12 cellular contexts compared by ENCODE assay signal in the genomic region with DNA sequence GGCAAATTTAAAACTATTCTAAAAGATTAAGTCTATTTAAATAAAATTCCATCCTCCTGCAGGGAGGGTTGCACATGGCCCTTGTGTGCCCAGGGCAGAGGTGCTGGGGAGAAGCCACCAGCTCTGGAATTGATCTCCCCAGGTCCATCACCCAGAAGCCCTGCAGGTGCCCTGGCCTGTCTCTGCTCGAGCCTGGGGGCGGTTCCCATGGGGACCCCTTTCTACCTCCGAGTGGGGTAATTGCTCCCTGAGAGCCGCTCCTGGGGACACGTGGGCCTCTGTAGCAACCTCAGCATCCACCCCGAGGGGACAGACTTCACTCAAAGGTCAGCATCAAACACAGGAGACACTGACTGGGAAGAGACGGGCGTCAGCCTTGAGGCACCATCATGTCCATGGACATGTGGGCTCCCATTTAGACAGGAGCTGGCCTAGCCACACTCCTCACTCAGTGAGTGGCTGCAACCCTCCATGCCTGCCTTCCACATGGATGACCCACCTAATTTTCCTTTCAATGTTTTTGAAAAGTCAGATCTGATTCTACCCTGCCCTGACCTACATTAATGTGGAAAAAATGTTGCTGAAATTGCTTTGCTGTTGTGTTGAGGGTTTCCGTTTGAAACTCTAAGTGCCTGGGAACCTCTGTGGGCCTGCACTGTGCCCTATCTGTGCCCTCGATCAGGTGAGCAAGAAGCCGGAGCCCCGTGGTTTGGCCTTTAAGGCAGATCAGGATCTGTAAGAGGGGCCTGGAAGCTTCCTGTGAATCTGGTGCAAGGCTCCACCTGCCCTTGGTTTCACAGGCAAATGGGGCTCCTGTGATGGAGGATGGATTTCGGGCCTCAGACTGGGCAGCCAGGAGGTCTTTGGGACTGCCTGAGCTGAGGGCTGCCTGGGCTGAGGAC. TPM values are rescaled to one million over a fixed set of nuclear protein-coding genes. Genes with fewer than 3 reads are reported as not detected.
A peak's percentile ranks its signal among the peaks of the same experiment; 100 is the strongest.
DNase-seq lines count a peak whose midpoint lies in the region.
"Had no signal": no experiment of that assay in that cellular context is flagged by ENCODE, and none has a peak within 500 bp of the region (broad histone marks: within the 10 kb centered on the region; RNA-seq: fewer than 3 reads in every experiment).

No MANE protein-coding gene starts in this region.

- H2BK15ac ChIP-seq in mesendoderm (replicated peaks; ENCODE audit: low read depth) = no peak overlapping the region

- no peaks in the 10 kb centered on the region for H3K36me3 ChIP-seq in effector memory CD4-positive, alpha-beta T cell (ENCODE audit: control insufficient read depth, insufficient read depth, low read length)
- no peaks in the 10 kb centered on the region for H3K36me3 ChIP-seq in mesendoderm (ENCODE audit: control insufficient read depth, insufficient read depth, low read length)
- H3K36me3 ChIP-seq: pancreas had no signal

- H3K79me2 ChIP-seq in mesendoderm (ENCODE audit: control insufficient read depth, insufficient read depth, low read length) = no peaks in the 10 kb centered on the region

- H3K4me1 ChIP-seq in effector memory CD4-positive, alpha-beta T cell (ENCODE audit: control insufficient read depth, insufficient read depth, low read length, poor library complexity, severe bottlenecking) = peaks cover 35% of the 10 kb centered on the region
- H3K4me1 ChIP-seq in mesendoderm (ENCODE audit: control insufficient read depth, low read depth, low read length) = no peaks in the 10 kb centered on the region
- H3K4me1 ChIP-seq: pancreas had no signal

- H3K56ac ChIP-seq in mesendoderm (ENCODE audit: low read length) = no peak overlapping the region

- H3K9me3 ChIP-seq in effector memory CD4-positive, alpha-beta T cell (ENCODE audit: control insufficient read depth, low read length) = no peaks in the 10 kb centered on the region
- H3K9me3 ChIP-seq: pancreas had no signal

- H3K23ac ChIP-seq in mesendoderm (ENCODE audit: low read length) = no peak overlapping the region

- no peak overlapping the region for H3K9ac ChIP-seq in mesendoderm (ENCODE audit: low read length)

- H3K79me1 ChIP-seq in mesendoderm (ENCODE audit: low read length) = no peaks in the 10 kb centered on the region

- H2BK5ac ChIP-seq in mesendoderm (ENCODE audit: low read length) = no peak overlapping the region

- no peak overlapping the region for H2AK5ac ChIP-seq in mesendoderm (ENCODE audit: low read length)

- peak; percentile 42 for DNase-seq in stimulated activated CD4-positive, alpha-beta T cell treated with anti-CD3 and anti-CD28 coated beads, Interleukin-15, amount 100 ng/mL, for 24 hours
- no peak for DNase-seq in stimulated activated CD4-positive, alpha-beta T cell treated with anti-CD3 and anti-CD28 coated beads, Interleukin-12 subunit alpha, Interleukin-12 subunit beta, amount 100 ng/mL, for 4 hours
- peak; percentile 54 for DNase-seq in activated CD4-positive, alpha-beta T cell treated with anti-CD3 and anti-CD28 coated beads for 48 hours
- peak; percentile 32 to 49 (median 41) for DNase-seq in effector memory CD4-positive, alpha-beta T cell
- DNase-seq in ureter (ENCODE audit: low spot score) (peak; percentile 27), mesendoderm (no peak), NCI-H748 treated with DMSO at 0.1 percent for 48 hours (lab: John Stamatoyannopoulos, UW) (no peak), AML-193 (lab: John Stamatoyannopoulos, UW) (no peak)
- DNase-seq: islet precursor cell, NCI-H2171, pancreas, trophoblast cell had no signal

- no peaks in the 10 kb centered on the region for H3K27me3 ChIP-seq in effector memory CD4-positive, alpha-beta T cell (replicated peaks; ENCODE audit: control insufficient read depth, insufficient read depth, low read length, poor library complexity, severe bottlenecking)
- no peaks in the 10 kb centered on the region for H3K27me3 ChIP-seq in mesendoderm (ENCODE audit: insufficient read depth, low read length, poor library complexity)
- H3K27me3 ChIP-seq: pancreas had no signal

- H4K8ac ChIP-seq in mesendoderm (ENCODE audit: low read depth, low read length) = no peak overlapping the region

- H3K18ac ChIP-seq in mesendoderm (ENCODE audit: low read length) = no peak overlapping the region

- no CpG with 5 or more reads among the region's 13 CpGs for WGBS in mesendoderm (ENCODE audit: extremely low coverage, insufficient coverage, low lambda C conversion rate)

- no peak overlapping the region for H3K4ac ChIP-seq in mesendoderm (ENCODE audit: low read depth, low read length)

- peak overlapping the region; percentile 37 for H3K27ac ChIP-seq in effector memory CD4-positive, alpha-beta T cell (ENCODE audit: insufficient read depth, low read length, poor library complexity, severe bottlenecking)
- no peak overlapping the region for H3K27ac ChIP-seq in mesendoderm (ENCODE audit: low read depth, low read length)
- H3K27ac ChIP-seq: pancreas had no signal

- no peak overlapping the region for H2BK120ac ChIP-seq in mesendoderm (ENCODE audit: low read depth, low read length)

- H4K5ac ChIP-seq in mesendoderm (ENCODE audit: low read length) = no peak overlapping the region

- no peak overlapping the region for H3K4me2 ChIP-seq in mesendoderm (ENCODE audit: low read length)

- no peak overlapping the region for H3K4me3 ChIP-seq in effector memory CD4-positive, alpha-beta T cell (ENCODE audit: insufficient read depth, low read depth, low read length, poor library complexity, severe bottlenecking)
- no peak overlapping the region for H3K4me3 ChIP-seq in mesendoderm (ENCODE audit: low read length)
- H3K4me3 ChIP-seq: pancreas had no signal

RNA-seq across cellular contexts. Expression of a gene that starts 21.3 kb away (rescaled TPM):
- 5.3 TPM for total RNA-seq in ureter
- 0.01 TPM for polyA plus RNA-seq in mesendoderm (2013, experiment 1 of 2)
- 0.01 TPM for polyA plus RNA-seq in mesendoderm (2013, experiment 2 of 2)

RNA-seq across cellular contexts. Expression of a gene that starts 50.7 kb away (rescaled TPM):
- not detected for total RNA-seq in ureter
- 0.04 TPM for polyA plus RNA-seq in mesendoderm (2013, experiment 1 of 2)
- polyA plus RNA-seq in mesendoderm (2013, experiment 2 of 2) = 0.04 TPM

RNA-seq across cellular contexts. Expression of a gene that starts 52.1 kb away (rescaled TPM):
- total RNA-seq in ureter = 2.9 TPM
- polyA plus RNA-seq in mesendoderm (2013, experiment 1 of 2) = 0.06 TPM
- 0.06 TPM for polyA plus RNA-seq in mesendoderm (2013, experiment 2 of 2)

Comparison
In these comparisons a context has a peak if more than half of its experiments do, and no peak if none do; other contexts are left out.
1. DNase-seq: peak in stimulated activated CD4-positive, alpha-beta T cell treated with anti-CD3 and anti-CD28 coated beads, Interleukin-15, amount 100 ng/mL, for 24 hours (single experiment), activated CD4-positive, alpha-beta T cell treated with anti-CD3 and anti-CD28 coated beads for 48 hours (single experiment), effector memory CD4-positive, alpha-beta T cell (3 of 3) and ureter (single experiment); none in stimulated activated CD4-positive, alpha-beta T cell treated with anti-CD3 and anti-CD28 coated beads, Interleukin-12 subunit alpha, Interleukin-12 subunit beta, amount 100 ng/mL, for 4 hours (single experiment), mesendoderm (single experiment), NCI-H748 treated with DMSO at 0.1 percent for 48 hours (single experiment) and AML-193 (0 of 2).